Comparison of ENCODE assay signal across 1 cellular context in the genomic region with DNA sequence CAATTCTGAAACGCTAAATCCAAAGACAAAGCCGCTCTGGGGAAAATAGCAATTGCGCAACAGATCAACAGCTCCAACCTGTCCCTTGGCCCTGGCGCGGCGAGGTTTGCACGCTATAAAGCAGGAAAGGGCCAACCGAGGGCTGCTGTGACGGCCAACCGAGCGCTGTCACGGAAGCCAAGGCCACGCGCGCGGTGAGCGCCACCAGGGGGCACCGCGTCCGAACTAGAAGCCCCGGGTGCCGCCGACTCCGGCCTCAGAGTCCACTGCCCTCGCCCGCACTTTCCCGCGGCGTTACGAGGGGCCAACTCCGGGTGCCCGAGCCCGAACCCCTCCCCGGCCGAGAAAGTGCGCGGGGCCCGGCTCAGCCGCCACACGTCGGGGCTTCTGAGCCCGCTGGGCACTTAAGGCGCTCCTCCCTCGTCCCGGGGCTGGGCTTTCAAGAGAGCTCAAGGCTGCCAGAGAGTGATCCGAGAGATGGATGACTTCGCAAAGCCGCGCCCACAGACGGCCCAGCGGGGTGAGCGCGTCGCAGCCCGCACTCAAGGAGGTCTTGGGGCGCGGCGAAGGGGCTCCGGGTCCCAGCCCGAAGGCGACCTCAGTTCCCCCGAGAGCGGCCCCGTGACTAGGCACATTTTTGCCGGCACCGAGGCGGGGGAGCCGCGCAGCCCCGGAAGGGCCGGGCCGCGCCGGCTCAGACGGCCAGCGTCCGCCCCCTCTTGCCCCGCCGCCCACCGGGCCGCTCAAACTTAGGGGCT.
A peak's percentile ranks its signal among the peaks of the same experiment; 100 is the strongest.
TF ChIP-seq lines count a peak whose summit lies in the region.

No MANE protein-coding gene starts in this region.

TF ChIP-seq in liver, 16 proteins besides CTCF, POLR2A, EP300 and RAD21 (continued from another document):
- TF ChIP-seq, protein P1, sequence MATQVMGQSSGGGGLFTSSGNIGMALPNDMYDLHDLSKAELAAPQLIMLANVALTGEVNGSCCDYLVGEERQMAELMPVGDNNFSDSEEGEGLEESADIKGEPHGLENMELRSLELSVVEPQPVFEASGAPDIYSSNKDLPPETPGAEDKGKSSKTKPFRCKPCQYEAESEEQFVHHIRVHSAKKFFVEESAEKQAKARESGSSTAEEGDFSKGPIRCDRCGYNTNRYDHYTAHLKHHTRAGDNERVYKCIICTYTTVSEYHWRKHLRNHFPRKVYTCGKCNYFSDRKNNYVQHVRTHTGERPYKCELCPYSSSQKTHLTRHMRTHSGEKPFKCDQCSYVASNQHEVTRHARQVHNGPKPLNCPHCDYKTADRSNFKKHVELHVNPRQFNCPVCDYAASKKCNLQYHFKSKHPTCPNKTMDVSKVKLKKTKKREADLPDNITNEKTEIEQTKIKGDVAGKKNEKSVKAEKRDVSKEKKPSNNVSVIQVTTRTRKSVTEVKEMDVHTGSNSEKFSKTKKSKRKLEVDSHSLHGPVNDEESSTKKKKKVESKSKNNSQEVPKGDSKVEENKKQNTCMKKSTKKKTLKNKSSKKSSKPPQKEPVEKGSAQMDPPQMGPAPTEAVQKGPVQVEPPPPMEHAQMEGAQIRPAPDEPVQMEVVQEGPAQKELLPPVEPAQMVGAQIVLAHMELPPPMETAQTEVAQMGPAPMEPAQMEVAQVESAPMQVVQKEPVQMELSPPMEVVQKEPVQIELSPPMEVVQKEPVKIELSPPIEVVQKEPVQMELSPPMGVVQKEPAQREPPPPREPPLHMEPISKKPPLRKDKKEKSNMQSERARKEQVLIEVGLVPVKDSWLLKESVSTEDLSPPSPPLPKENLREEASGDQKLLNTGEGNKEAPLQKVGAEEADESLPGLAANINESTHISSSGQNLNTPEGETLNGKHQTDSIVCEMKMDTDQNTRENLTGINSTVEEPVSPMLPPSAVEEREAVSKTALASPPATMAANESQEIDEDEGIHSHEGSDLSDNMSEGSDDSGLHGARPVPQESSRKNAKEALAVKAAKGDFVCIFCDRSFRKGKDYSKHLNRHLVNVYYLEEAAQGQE (IDR thresholded peaks at IDR 0.05): peak; percentile 92
- TF ChIP-seq TAF1 (conservative IDR thresholded peaks at IDR 0.05): peak; percentile 77
TF ChIP-seq in liver: peak in this region for 16.
